In the genomic region with DNA sequence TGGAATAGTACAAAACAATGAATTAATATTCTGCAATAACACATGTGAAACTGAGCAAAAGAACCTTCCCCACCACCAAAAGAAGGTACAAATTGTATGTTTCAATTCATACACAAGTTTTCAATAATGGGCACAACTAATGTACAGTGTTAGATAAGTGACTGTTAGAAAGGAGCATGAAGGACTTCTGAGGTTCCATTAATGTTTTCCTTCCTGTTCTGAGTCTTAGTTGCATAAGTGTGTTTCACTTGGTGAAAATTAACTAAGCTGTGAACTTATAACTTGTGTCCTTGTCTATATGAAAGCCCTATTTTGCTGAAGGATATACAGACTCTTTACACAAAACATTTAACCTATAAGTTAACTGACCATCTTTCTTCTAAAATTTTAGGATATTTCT, we compare ENCODE assay signal across 1 cellular context.
A peak's percentile ranks its signal among the peaks of the same experiment; 100 is the strongest.
TF ChIP-seq lines count a peak whose summit lies in the region.

No MANE protein-coding gene starts in this region.

TF ChIP-seq in HepG2, 621 proteins besides CTCF, POLR2A, EP300 and RAD21 (continued from another document and continues in another):
- TF ChIP-seq, protein P1, sequence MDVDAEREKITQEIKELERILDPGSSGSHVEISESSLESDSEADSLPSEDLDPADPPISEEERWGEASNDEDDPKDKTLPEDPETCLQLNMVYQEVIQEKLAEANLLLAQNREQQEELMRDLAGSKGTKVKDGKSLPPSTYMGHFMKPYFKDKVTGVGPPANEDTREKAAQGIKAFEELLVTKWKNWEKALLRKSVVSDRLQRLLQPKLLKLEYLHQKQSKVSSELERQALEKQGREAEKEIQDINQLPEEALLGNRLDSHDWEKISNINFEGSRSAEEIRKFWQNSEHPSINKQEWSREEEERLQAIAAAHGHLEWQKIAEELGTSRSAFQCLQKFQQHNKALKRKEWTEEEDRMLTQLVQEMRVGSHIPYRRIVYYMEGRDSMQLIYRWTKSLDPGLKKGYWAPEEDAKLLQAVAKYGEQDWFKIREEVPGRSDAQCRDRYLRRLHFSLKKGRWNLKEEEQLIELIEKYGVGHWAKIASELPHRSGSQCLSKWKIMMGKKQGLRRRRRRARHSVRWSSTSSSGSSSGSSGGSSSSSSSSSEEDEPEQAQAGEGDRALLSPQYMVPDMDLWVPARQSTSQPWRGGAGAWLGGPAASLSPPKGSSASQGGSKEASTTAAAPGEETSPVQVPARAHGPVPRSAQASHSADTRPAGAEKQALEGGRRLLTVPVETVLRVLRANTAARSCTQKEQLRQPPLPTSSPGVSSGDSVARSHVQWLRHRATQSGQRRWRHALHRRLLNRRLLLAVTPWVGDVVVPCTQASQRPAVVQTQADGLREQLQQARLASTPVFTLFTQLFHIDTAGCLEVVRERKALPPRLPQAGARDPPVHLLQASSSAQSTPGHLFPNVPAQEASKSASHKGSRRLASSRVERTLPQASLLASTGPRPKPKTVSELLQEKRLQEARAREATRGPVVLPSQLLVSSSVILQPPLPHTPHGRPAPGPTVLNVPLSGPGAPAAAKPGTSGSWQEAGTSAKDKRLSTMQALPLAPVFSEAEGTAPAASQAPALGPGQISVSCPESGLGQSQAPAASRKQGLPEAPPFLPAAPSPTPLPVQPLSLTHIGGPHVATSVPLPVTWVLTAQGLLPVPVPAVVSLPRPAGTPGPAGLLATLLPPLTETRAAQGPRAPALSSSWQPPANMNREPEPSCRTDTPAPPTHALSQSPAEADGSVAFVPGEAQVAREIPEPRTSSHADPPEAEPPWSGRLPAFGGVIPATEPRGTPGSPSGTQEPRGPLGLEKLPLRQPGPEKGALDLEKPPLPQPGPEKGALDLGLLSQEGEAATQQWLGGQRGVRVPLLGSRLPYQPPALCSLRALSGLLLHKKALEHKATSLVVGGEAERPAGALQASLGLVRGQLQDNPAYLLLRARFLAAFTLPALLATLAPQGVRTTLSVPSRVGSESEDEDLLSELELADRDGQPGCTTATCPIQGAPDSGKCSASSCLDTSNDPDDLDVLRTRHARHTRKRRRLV (CRISPR knock-in tag; IDR thresholded peaks at IDR 0.05) = no peak
- TF ChIP-seq ZNF660 (CRISPR knock-in tag; IDR thresholded peaks at IDR 0.05; ENCODE audit: borderline replicate concordance, low read depth) (no peak), ZSCAN29 (CRISPR knock-in tag; conservative IDR thresholded peaks at IDR 0.05) (no peak), HOXA9 (CRISPR knock-in tag; IDR thresholded peaks at IDR 0.05; ENCODE audit: borderline replicate concordance) (no peak), THAP11 (CRISPR knock-in tag; IDR thresholded peaks at IDR 0.05) (peak; percentile 33; the same call in 1 of the 2 replicates), ZNF44 (CRISPR knock-in tag; IDR thresholded peaks at IDR 0.05) (no peak), NR2C2 (CRISPR knock-in tag; IDR thresholded peaks at IDR 0.05; ENCODE audit: borderline replicate concordance) (no peak), NFYC (CRISPR knock-in tag; IDR thresholded peaks at IDR 0.05) (no peak), NFIC (IDR thresholded peaks at IDR 0.05; ENCODE audit: low read length) (0 out of 2 replicates have a peak, but pooled peaks have one; percentile 43), ARID2 (CRISPR knock-in tag; IDR thresholded peaks at IDR 0.05; ENCODE audit: borderline replicate concordance) (no peak), POGZ (CRISPR knock-in tag; IDR thresholded peaks at IDR 0.05) (peak; percentile 49; the same call in 1 of the 2 replicates), MBNL3 (CRISPR knock-in tag; conservative IDR thresholded peaks at IDR 0.05) (no peak), ZNF570 (CRISPR knock-in tag; IDR thresholded peaks at IDR 0.05; ENCODE audit: borderline replicate concordance) (no peak), CHD4 (IDR thresholded peaks at IDR 0.05; ENCODE audit: borderline replicate concordance, low read length) (no peak), HNRNPLL (IDR thresholded peaks at IDR 0.05; ENCODE audit: low read depth, low read length, poor library complexity, severe bottlenecking) (no peak), FOXA3 (CRISPR knock-in tag; IDR thresholded peaks at IDR 0.05) (peak; percentile 55; the same call in 1 of the 2 replicates), SMAD1 (CRISPR knock-in tag; IDR thresholded peaks at IDR 0.05; ENCODE audit: borderline replicate concordance, low read depth) (no peak), ZNF207 (IDR thresholded peaks at IDR 0.05; ENCODE audit: borderline replicate concordance) (no peak), HDAC2 (CRISPR knock-in tag; IDR thresholded peaks at IDR 0.05) (peak; percentile 49; the same call in 1 of the 2 replicates), NONO (IDR thresholded peaks at IDR 0.05) (no peak), NONO (CRISPR knock-in tag; conservative IDR thresholded peaks at IDR 0.05) (0 out of 2 replicates have a peak, but pooled peaks have one; percentile 41), PHF5A (CRISPR knock-in tag; IDR thresholded peaks at IDR 0.05; ENCODE audit: low read depth, unreplicated experiment) (no peak), KDM1A (CRISPR knock-in tag; IDR thresholded peaks at IDR 0.05) (no peak), SP140L (CRISPR knock-in tag; IDR thresholded peaks at IDR 0.05; ENCODE audit: borderline replicate concordance) (no peak), ZNF101 (CRISPR knock-in tag; IDR thresholded peaks at IDR 0.05; ENCODE audit: borderline replicate concordance, low read depth) (no peak), MIXL1 (CRISPR knock-in tag; IDR thresholded peaks at IDR 0.05) (peak; percentile 79; the same call in 1 of the 2 replicates), ZNF446 (CRISPR knock-in tag; IDR thresholded peaks at IDR 0.05) (no peak), SAP130 (CRISPR knock-in tag; IDR thresholded peaks at IDR 0.05; ENCODE audit: low read depth) (peak; percentile 44), HNF4A (CRISPR knock-in tag; IDR thresholded peaks at IDR 0.05) (no peak), SOX13 (IDR thresholded peaks at IDR 0.05) (no peak), SOX13 (CRISPR knock-in tag; conservative IDR thresholded peaks at IDR 0.05 in 1 of 2, IDR thresholded peaks at IDR 0.05 in 1 of 2) (peak in 1 of 2 experiments; percentile 55; a peak in 1 of 4 replicates), MATR3 (CRISPR knock-in tag; IDR thresholded peaks at IDR 0.05) (no peak), BRCA1 (CRISPR knock-in tag; IDR thresholded peaks at IDR 0.05) (no peak), ZNF792 (CRISPR knock-in tag; IDR thresholded peaks at IDR 0.05) (no peak), RXRB (CRISPR knock-in tag; IDR thresholded peaks at IDR 0.05; ENCODE audit: borderline replicate concordance) (peak; percentile 64; the same call in 1 of the 2 replicates), ZNF549 (CRISPR knock-in tag; IDR thresholded peaks at IDR 0.05) (no peak), CENPT (CRISPR knock-in tag; IDR thresholded peaks at IDR 0.05; ENCODE audit: low read depth) (no peak), PCBP2 (optimal IDR thresholded peaks at IDR 0.05; ENCODE audit: low read depth, low read length, poor library complexity, severe bottlenecking) (no peak), NBN (conservative IDR thresholded peaks at IDR 0.05) (no peak), ZKSCAN8 (CRISPR knock-in tag; IDR thresholded peaks at IDR 0.05; ENCODE audit: borderline replicate concordance) (0 out of 2 replicates have a peak, but pooled peaks have one; percentile 45), ZNF567 (CRISPR knock-in tag; IDR thresholded peaks at IDR 0.05; ENCODE audit: borderline replicate concordance) (no peak), ZNF83 (CRISPR knock-in tag; IDR thresholded peaks at IDR 0.05; ENCODE audit: borderline replicate concordance) (no peak), SSRP1 (CRISPR knock-in tag; IDR thresholded peaks at IDR 0.05) (no peak), SRY (CRISPR knock-in tag; IDR thresholded peaks at IDR 0.05) (no peak), ZNF605 (CRISPR knock-in tag; IDR thresholded peaks at IDR 0.05) (no peak), KDM4B (CRISPR knock-in tag; IDR thresholded peaks at IDR 0.05) (no peak), ZNF7 (CRISPR knock-in tag; IDR thresholded peaks at IDR 0.05) (no peak), NRL (CRISPR knock-in tag; IDR thresholded peaks at IDR 0.05; ENCODE audit: borderline replicate concordance) (no peak), ZNF10 (CRISPR knock-in tag; IDR thresholded peaks at IDR 0.05; ENCODE audit: borderline replicate concordance, low read depth) (no peak), ZNF652 (CRISPR knock-in tag; IDR thresholded peaks at IDR 0.05; ENCODE audit: borderline replicate concordance, low read depth) (0 out of 2 replicates have a peak, but pooled peaks have one; percentile 30)
- TF ChIP-seq, protein P2, sequence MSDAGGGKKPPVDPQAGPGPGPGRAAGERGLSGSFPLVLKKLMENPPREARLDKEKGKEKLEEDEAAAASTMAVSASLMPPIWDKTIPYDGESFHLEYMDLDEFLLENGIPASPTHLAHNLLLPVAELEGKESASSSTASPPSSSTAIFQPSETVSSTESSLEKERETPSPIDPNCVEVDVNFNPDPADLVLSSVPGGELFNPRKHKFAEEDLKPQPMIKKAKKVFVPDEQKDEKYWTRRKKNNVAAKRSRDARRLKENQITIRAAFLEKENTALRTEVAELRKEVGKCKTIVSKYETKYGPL (CRISPR knock-in tag; IDR thresholded peaks at IDR 0.05) = peak; percentile 92
- TF ChIP-seq, protein P3, sequence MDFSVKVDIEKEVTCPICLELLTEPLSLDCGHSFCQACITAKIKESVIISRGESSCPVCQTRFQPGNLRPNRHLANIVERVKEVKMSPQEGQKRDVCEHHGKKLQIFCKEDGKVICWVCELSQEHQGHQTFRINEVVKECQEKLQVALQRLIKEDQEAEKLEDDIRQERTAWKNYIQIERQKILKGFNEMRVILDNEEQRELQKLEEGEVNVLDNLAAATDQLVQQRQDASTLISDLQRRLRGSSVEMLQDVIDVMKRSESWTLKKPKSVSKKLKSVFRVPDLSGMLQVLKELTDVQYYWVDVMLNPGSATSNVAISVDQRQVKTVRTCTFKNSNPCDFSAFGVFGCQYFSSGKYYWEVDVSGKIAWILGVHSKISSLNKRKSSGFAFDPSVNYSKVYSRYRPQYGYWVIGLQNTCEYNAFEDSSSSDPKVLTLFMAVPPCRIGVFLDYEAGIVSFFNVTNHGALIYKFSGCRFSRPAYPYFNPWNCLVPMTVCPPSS (IDR thresholded peaks at IDR 0.05) = no peak
- TF ChIP-seq, protein P4, sequence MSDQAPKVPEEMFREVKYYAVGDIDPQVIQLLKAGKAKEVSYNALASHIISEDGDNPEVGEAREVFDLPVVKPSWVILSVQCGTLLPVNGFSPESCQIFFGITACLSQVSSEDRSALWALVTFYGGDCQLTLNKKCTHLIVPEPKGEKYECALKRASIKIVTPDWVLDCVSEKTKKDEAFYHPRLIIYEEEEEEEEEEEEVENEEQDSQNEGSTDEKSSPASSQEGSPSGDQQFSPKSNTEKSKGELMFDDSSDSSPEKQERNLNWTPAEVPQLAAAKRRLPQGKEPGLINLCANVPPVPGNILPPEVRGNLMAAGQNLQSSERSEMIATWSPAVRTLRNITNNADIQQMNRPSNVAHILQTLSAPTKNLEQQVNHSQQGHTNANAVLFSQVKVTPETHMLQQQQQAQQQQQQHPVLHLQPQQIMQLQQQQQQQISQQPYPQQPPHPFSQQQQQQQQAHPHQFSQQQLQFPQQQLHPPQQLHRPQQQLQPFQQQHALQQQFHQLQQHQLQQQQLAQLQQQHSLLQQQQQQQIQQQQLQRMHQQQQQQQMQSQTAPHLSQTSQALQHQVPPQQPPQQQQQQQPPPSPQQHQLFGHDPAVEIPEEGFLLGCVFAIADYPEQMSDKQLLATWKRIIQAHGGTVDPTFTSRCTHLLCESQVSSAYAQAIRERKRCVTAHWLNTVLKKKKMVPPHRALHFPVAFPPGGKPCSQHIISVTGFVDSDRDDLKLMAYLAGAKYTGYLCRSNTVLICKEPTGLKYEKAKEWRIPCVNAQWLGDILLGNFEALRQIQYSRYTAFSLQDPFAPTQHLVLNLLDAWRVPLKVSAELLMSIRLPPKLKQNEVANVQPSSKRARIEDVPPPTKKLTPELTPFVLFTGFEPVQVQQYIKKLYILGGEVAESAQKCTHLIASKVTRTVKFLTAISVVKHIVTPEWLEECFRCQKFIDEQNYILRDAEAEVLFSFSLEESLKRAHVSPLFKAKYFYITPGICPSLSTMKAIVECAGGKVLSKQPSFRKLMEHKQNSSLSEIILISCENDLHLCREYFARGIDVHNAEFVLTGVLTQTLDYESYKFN (CRISPR knock-in tag; conservative IDR thresholded peaks at IDR 0.05) = peak; percentile 54
- TF ChIP-seq, protein P5, sequence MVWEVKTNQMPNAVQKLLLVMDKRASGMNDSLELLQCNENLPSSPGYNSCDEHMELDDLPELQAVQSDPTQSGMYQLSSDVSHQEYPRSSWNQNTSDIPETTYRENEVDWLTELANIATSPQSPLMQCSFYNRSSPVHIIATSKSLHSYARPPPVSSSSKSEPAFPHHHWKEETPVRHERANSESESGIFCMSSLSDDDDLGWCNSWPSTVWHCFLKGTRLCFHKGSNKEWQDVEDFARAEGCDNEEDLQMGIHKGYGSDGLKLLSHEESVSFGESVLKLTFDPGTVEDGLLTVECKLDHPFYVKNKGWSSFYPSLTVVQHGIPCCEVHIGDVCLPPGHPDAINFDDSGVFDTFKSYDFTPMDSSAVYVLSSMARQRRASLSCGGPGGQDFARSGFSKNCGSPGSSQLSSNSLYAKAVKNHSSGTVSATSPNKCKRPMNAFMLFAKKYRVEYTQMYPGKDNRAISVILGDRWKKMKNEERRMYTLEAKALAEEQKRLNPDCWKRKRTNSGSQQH (CRISPR knock-in tag; IDR thresholded peaks at IDR 0.05; ENCODE audit: low read depth) = no peak
- TF ChIP-seq, protein P6, sequence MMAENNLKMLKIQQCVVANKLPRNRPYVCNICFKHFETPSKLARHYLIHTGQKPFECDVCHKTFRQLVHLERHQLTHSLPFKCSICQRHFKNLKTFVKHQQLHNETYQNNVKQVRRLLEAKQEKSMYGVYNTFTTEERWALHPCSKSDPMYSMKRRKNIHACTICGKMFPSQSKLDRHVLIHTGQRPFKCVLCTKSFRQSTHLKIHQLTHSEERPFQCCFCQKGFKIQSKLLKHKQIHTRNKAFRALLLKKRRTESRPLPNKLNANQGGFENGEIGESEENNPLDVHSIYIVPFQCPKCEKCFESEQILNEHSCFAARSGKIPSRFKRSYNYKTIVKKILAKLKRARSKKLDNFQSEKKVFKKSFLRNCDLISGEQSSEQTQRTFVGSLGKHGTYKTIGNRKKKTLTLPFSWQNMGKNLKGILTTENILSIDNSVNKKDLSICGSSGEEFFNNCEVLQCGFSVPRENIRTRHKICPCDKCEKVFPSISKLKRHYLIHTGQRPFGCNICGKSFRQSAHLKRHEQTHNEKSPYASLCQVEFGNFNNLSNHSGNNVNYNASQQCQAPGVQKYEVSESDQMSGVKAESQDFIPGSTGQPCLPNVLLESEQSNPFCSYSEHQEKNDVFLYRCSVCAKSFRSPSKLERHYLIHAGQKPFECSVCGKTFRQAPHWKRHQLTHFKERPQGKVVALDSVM (CRISPR knock-in tag; IDR thresholded peaks at IDR 0.05) = no peak
- TF ChIP-seq, protein P7, sequence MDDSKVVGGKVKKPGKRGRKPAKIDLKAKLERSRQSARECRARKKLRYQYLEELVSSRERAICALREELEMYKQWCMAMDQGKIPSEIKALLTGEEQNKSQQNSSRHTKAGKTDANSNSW (CRISPR knock-in tag; IDR thresholded peaks at IDR 0.05; ENCODE audit: borderline replicate concordance) = no peak
- TF ChIP-seq, protein P8, sequence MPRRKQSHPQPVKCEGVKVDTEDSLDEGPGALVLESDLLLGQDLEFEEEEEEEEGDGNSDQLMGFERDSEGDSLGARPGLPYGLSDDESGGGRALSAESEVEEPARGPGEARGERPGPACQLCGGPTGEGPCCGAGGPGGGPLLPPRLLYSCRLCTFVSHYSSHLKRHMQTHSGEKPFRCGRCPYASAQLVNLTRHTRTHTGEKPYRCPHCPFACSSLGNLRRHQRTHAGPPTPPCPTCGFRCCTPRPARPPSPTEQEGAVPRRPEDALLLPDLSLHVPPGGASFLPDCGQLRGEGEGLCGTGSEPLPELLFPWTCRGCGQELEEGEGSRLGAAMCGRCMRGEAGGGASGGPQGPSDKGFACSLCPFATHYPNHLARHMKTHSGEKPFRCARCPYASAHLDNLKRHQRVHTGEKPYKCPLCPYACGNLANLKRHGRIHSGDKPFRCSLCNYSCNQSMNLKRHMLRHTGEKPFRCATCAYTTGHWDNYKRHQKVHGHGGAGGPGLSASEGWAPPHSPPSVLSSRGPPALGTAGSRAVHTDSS (CRISPR knock-in tag; conservative IDR thresholded peaks at IDR 0.05) = no peak
